In genomic region chr2:216635171-216635570, GRCh38 we compare ENCODE assay signal across 1 cellular context.
A peak's percentile ranks its signal among the peaks of the same experiment; 100 is the strongest.
TF ChIP-seq lines count a peak whose summit lies in the region.

No MANE protein-coding gene starts in this region.

TF ChIP-seq in SK-N-SH, 30 proteins besides CTCF, POLR2A, EP300 and RAD21:
- TF ChIP-seq JUND (IDR thresholded peaks at IDR 0.05) (no peak), FOXM1 (IDR thresholded peaks at IDR 0.05; ENCODE audit: low read depth) (no peak), NRF1 (IDR thresholded peaks at IDR 0.05; ENCODE audit: low read depth, low read length) (no peak), GABPA (IDR thresholded peaks at IDR 0.05; ENCODE audit: low read depth) (no peak)
- TF ChIP-seq, protein P1, sequence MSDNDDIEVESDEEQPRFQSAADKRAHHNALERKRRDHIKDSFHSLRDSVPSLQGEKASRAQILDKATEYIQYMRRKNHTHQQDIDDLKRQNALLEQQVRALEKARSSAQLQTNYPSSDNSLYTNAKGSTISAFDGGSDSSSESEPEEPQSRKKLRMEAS (IDR thresholded peaks at IDR 0.05; ENCODE audit: low read depth): 0 out of 2 replicates have a peak, but pooled peaks have one; percentile 3
